ENCODE assay signal across 10 cellular contexts in the genomic region with DNA sequence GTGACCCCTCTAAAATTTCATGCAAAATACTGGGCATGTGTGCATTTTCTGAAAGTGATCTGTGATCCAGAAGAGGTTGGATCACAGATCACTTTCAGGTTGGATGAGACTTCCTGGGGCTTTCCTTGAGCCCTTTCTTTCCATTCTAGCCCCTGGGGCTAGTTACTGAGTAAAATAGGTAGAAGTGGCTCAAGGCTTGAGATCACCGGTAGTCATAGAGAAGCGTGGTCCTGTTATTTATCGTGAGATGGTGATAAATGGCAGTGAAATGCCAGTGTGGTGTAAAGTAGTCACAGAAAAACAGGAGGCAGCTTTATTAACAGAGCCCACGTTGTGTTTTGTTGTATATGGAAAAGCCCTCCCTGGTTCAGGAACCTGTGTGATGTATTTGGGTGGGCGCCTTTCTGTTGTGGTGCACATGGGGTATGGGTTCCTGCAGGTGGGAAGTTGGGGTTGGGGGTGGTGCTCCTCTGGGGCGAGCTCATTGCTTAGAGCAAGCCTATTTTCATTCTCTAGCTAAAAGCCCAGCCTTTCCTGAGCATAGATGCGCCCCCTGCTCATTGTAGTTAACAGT. TPM values are rescaled to one million over a fixed set of nuclear protein-coding genes. Genes with fewer than 3 reads are reported as not detected.
A peak's percentile ranks its signal among the peaks of the same experiment; 100 is the strongest.
DNase-seq lines count a peak whose midpoint lies in the region; ATAC-seq and TF ChIP-seq lines count a peak whose summit lies in the region.
"Had no signal": no experiment of that assay in that cellular context is flagged by ENCODE, and none has a peak within 500 bp of the region (broad histone marks: within the 10 kb centered on the region; RNA-seq: fewer than 3 reads in every experiment).

No MANE protein-coding gene starts in this region.

- peaks cover 71% of the 10 kb centered on the region for H3K4me1 Mint-ChIP-seq in nephron progenitor cell

- H3K4me3 Mint-ChIP-seq in nephron progenitor cell, result no peak overlapping the region

- H3K9ac ChIP-seq in HUES64 (ENCODE audit: low read depth, low read length) (no peak overlapping the region), duodenal mucosa (ENCODE audit: low read depth in 1 of 2, low read length in 2 of 2) (no peak overlapping the region)

- ATAC-seq in GM21576 (IDR thresholded peaks at IDR 0.05; ENCODE audit: unreplicated experiment), result no peak

- no peak for TF ChIP-seq POLR2A in lower leg skin (IDR thresholded peaks at IDR 0.05)

- H3K9me3 ChIP-seq in AG04450 (ENCODE audit: control insufficient read depth, insufficient read depth, low read length), result no peaks in the 10 kb centered on the region
- no peaks in the 10 kb centered on the region for H3K9me3 ChIP-seq in HUES64 (ENCODE audit: insufficient read depth, low read depth, low read length)
- no peaks in the 10 kb centered on the region for H3K9me3 ChIP-seq in duodenal mucosa (ENCODE audit: control insufficient read depth in 1 of 2, low read length in 2 of 2)

- H3K9me3 Mint-ChIP-seq in nephron progenitor cell, result no peaks in the 10 kb centered on the region

- peaks cover 20% of the 10 kb centered on the region for H3K36me3 Mint-ChIP-seq in nephron progenitor cell (ENCODE audit: low read depth)

- DNase-seq in AG04450 (ENCODE audit: low read depth, low spot score) (no peak), nephron progenitor cell (no peak), lower leg skin (ENCODE audit: low spot score in 2 of 2) (no peak), NCI-H1930 (lab: John Stamatoyannopoulos, UW) (no peak), AML-193 (lab: John Stamatoyannopoulos, UW) (no peak)
- DNase-seq: DMS153, NCI-H226 had no signal

- peaks cover 28% of the 10 kb centered on the region for H3K4me1 ChIP-seq in HUES64 (ENCODE audit: insufficient read depth, low read length)
- H3K4me1 ChIP-seq in duodenal mucosa (ENCODE audit: control insufficient read depth in 1 of 2, insufficient read depth in 2 of 2, low read length in 2 of 2), result peaks cover 56 to 61% of the 10 kb centered on the region in 2 donors

- peaks cover 5% of the 10 kb centered on the region for H3K27me3 Mint-ChIP-seq in nephron progenitor cell (ENCODE audit: low read depth, poor library complexity)

- CTCF ChIA-PET in AG04450 (lab: Charles Lee), result interaction anchor here (1.0 to 3.7 kb wide), 4 partner anchors 11 to 59 kb away, joined by 4 to 128 read pairs (median 59); no protein-coding TSS in a partner anchor

- peak overlapping the region; percentile 7 for H3K27ac Mint-ChIP-seq in nephron progenitor cell

- H3K27me3 ChIP-seq in AG04450 (ENCODE audit: control insufficient read depth, insufficient read depth, low read length) (no peaks in the 10 kb centered on the region), HUES64 (ENCODE audit: insufficient read depth, low read length) (no peaks in the 10 kb centered on the region), duodenal mucosa (ENCODE audit: control insufficient read depth in 1 of 2, insufficient read depth in 2 of 2, low read length in 2 of 2) (no peaks in the 10 kb centered on the region)

- no peak overlapping the region for H3K4me3 ChIP-seq in AG04450 (ENCODE audit: low read depth, low read length)
- no peak overlapping the region for H3K4me3 ChIP-seq in HUES64 (ENCODE audit: low read length)
- H3K4me3 ChIP-seq in duodenal mucosa (ENCODE audit: low read depth in 1 of 2, low read length in 2 of 2), result no peak overlapping the region
- no peak overlapping the region for H3K4me3 ChIP-seq in lower leg skin (ENCODE audit: low read depth, poor library complexity, severe bottlenecking)

- intact Hi-C loops in lower leg skin (cut with DNase I; ENCODE audit: low total_unique reads), result no loop called here

- H3K27ac ChIP-seq in AG04450 (ENCODE audit: low read depth, low read length) (peak overlapping the region; percentile 42), HUES64 (ENCODE audit: low read depth, low read length) (peak overlapping the region; percentile 46; the same call in 1 of the 2 replicates), duodenal mucosa (ENCODE audit: low read depth, low read length) (peak overlapping the region; percentile 47)

- H3K36me3 ChIP-seq in HUES64 (ENCODE audit: insufficient read depth, low read length) (peaks cover 5% of the 10 kb centered on the region), duodenal mucosa (ENCODE audit: control insufficient read depth in 1 of 2, insufficient read depth in 2 of 2, low read length in 2 of 2) (peaks cover 15 to 24% of the 10 kb centered on the region in 2 donors)

- POLR2A ChIA-PET in AG04450 (lab: Yijun Ruan, JAX), result no interaction called here

- TF ChIP-seq CTCF in AG04450 (IDR thresholded peaks at IDR 0.05; ENCODE audit: low read depth, low read length), result no peak
- no peak for TF ChIP-seq CTCF in nephron progenitor cell (IDR thresholded peaks at IDR 0.05)
- no peak for TF ChIP-seq CTCF in lower leg skin (IDR thresholded peaks at IDR 0.05)

- WGBS in HUES64, result 64% methylated on average over 6 of the region's 7 CpGs
- whole genome bisulfite sequencing in lower leg skin, 2 donors, result 81 to 86% methylated on average over 7 of the region's 7 CpGs

RNA-seq across cellular contexts. Expression of gene SH2D4B, which starts 34.0 kb away (rescaled TPM):
- polyA plus RNA-seq in AG04450 (2011; rRNA removed), result not detected in 2 replicates
- polyA minus RNA-seq in AG04450 (2011; rRNA and poly(A)+ RNA removed), result 0.04 TPM in 1 of 2 replicates, not detected in the other
- polyA plus RNA-seq in HUES64 (2013, experiment 1 of 2), result not detected
- 0.13 TPM for polyA plus RNA-seq in HUES64 (2013, experiment 2 of 2)
- under 1 TPM in 1 of 4 donors, not detected in 3; 0.13 TPM for total RNA-seq in lower leg skin

RNA-seq across cellular contexts. Expression of gene TSPAN14, which starts 49.6 kb away (rescaled TPM):
- polyA plus RNA-seq in AG04450 (2011; rRNA removed), result 27.3 and 32.5 TPM in 2 replicates
- 24.3 and 32.1 TPM in 2 replicates for polyA minus RNA-seq in AG04450 (2011; rRNA and poly(A)+ RNA removed)
- 67.4 TPM for polyA plus RNA-seq in HUES64 (2013, experiment 1 of 2)
- polyA plus RNA-seq in HUES64 (2013, experiment 2 of 2), result 75.6 TPM
- 100 to 1,000 TPM; 103 to 168 (median 131) TPM for total RNA-seq in lower leg skin
